Comparison of ENCODE assay signal across 8 cellular contexts in the genomic region with DNA sequence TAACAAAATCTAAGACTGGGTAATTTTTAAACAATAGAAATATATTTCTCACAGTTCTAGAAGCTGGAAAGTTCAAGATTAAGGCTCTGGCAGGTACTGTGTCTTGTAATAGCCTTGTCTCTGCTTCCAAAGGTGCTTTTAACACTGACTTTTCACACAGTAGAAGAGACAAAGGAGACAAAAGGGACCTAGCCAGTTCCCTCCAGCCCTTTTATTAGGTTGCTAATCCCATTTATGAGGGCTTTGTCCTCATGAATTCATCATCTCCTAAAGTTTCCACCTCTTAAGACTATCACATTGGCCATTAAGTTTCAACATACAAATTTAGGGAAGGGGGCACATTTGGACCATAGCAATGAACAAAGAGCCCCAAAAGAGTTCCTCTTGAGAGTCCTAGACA. TPM values are rescaled to one million over a fixed set of nuclear protein-coding genes. Genes with fewer than 3 reads are reported as not detected.
"Had no signal": no experiment of that assay in that cellular context is flagged by ENCODE, and none has a peak within 500 bp of the region (broad histone marks: within the 10 kb centered on the region; RNA-seq: fewer than 3 reads in every experiment).

No MANE protein-coding gene starts in this region.

- H3K36me3 Mint-ChIP-seq: IgD-negative memory B cell had no signal

- H3K9me3 Mint-ChIP-seq: IgD-negative memory B cell had no signal

- ATAC-seq: HepG2, K562 had no signal

- H3K4me1 Mint-ChIP-seq: IgD-negative memory B cell had no signal

- H3K27ac ChIP-seq: HL-60 had no signal

- H3K27ac Mint-ChIP-seq: IgD-negative memory B cell had no signal

- DNase-seq: IMR-90, KBM-7 had no signal

- H3K4me3 Mint-ChIP-seq: IgD-negative memory B cell had no signal

- H3K4me3 ChIP-seq: K562 had no signal

RNA-seq across cellular contexts. Expression of a gene that starts 40.7 kb away (rescaled TPM):
- total RNA-seq: HepG2, HT-29, HT1080, IMR-90, K562 had no signal
- polyA plus RNA-seq: HepG2, IgD-negative memory B cell, IMR-90 had no signal
